29 cellular contexts compared by ENCODE assay signal in genomic region chr17:19443148-19443547, GRCh38. TPM values are rescaled to one million over a fixed set of nuclear protein-coding genes. Genes with fewer than 3 reads are reported as not detected.
"Had no signal": no experiment of that assay in that cellular context is flagged by ENCODE, and none has a peak within 500 bp of the region (broad histone marks: within the 10 kb centered on the region; RNA-seq: fewer than 3 reads in every experiment).

No MANE protein-coding gene starts in this region.

- H3K27me3 ChIP-seq: pancreas, spleen, stomach, thyroid gland, tibial nerve, upper lobe of left lung, vagina had no signal

- H3K27ac ChIP-seq: neutrophil, pancreas, prostate gland, skin epidermis, spleen, stomach, thoracic aorta, thyroid gland, tibial nerve, upper lobe of left lung, vagina had no signal

- H3K9me3 ChIP-seq: neutrophil, pancreas, prostate gland, thoracic aorta, thyroid gland, vagina had no signal

- H3K4me3 ChIP-seq: pancreas, prostate gland, skin epidermis, smooth muscle cell, spleen, stomach, thoracic aorta, thyroid gland, tibial nerve, upper lobe of left lung, vagina had no signal

- ATAC-seq: naive thymus-derived CD8-positive, alpha-beta T cell; natural killer cell treated with Interleukin-12 subunit alpha and Interleukin-12 subunit beta and Interleukin-15 and Interleukin-18, amount 100 ng/mL, for 72 hours; pancreas; right cardiac atrium; sciatic nerve; stimulated activated memory B cell treated with anti-CD40 and anti-IgM and Interleukin-4, amounts not matched to agents 10 μg/mL and 1 μg/mL and 100 μg/mL, for 72 hours had no signal

- H3K4me1 ChIP-seq: prostate gland, thyroid gland had no signal

- DNase-seq: naive thymus-derived CD8-positive, alpha-beta T cell; nephron progenitor cell; nucleus accumbens; pancreas; right cardiac atrium; spleen; stimulated activated CD4-positive, alpha-beta T cell treated with anti-CD3 and anti-CD28 coated beads, Interleukin-12 subunit alpha, Interleukin-12 subunit beta, amount 100 ng/mL, for 4 hours; stimulated activated CD4-positive, alpha-beta T cell treated with anti-CD3 and anti-CD28 coated beads, Interleukin-1b, Interleukin-23, amount 100 ng/mL, for 48 hours; stimulated activated CD4-positive, alpha-beta T cell treated with anti-CD3 and anti-CD28 coated beads, Interleukin-4, amount 100 ng/mL, for 1 hour; stimulated activated CD4-positive, alpha-beta T cell treated with anti-CD3 and anti-CD28 coated beads, Interleukin-4, amount 100 ng/mL, for 4 hours; stimulated activated CD8-positive, alpha-beta memory T cell treated with anti-CD3 and anti-CD28 coated beads, Interleukin-4, amount 100 ng/mL, for 48 hours; stimulated activated naive CD4-positive, alpha-beta T cell; stomach; thyroid gland; trophoblast cell; upper lobe of left lung had no signal

- FAIRE-seq: pancreas, urothelium cell line had no signal

- H3K36me3 ChIP-seq: neutrophil, pancreas, prostate gland, spleen, stomach, thoracic aorta, thyroid gland, tibial nerve, upper lobe of left lung, vagina had no signal

- H3K4me2 ChIP-seq: smooth muscle cell had no signal

RNA-seq across cellular contexts. Expression of gene RNF112, which starts 32.1 kb away (rescaled TPM):
- total RNA-seq: renal cortical epithelial cell had no signal

RNA-seq across cellular contexts. Expression of gene MFAP4, which starts 56.2 kb away (rescaled TPM):
- total RNA-seq: naive thymus-derived CD8-positive, alpha-beta T cell; natural killer cell treated with Interleukin-12 subunit alpha and Interleukin-12 subunit beta and Interleukin-15 and Interleukin-18, amount 100 ng/mL, for 72 hours; pulmonary artery endothelial cell had no signal
- polyA plus RNA-seq: naive thymus-derived CD8-positive, alpha-beta T cell had no signal
